ENCODE assay signal across 16 cellular contexts in genomic region chr6:160060221-160060620, GRCh38.
DNase-seq lines count a peak whose midpoint lies in the region; ATAC-seq, FAIRE-seq and TF ChIP-seq lines count a peak whose summit lies in the region.
"Had no signal": no experiment of that assay in that cellular context is flagged by ENCODE, and none has a peak within 500 bp of the region (broad histone marks: within the 10 kb centered on the region; RNA-seq: fewer than 3 reads in every experiment).

No MANE protein-coding gene starts in this region.

- DNase-seq in HepG2 (ENCODE audit: low spot score) (no peak), right lobe of liver (no peak), endothelial cell (ENCODE audit: low spot score) (no peak), progenitor cell of endocrine pancreas (ENCODE audit: low spot score, unreplicated experiment) (no peak), endodermal cell (no peak)
- DNase-seq: Calu3; CD8-positive, alpha-beta T cell; DMS79 treated with DMSO at 0.1 percent for 48 hours; GF-D8; H9; IMR-90 had no signal

- ATAC-seq in HepG2 (no peak), right lobe of liver (no peak), HG03175 (IDR thresholded peaks at IDR 0.05; ENCODE audit: unreplicated experiment) (no peak)
- ATAC-seq: CD8-positive, alpha-beta T cell had no signal

- POLR2A ChIA-PET in HepG2 (lab: Yijun Ruan, JAX), result no interaction called here

- H3K27me3 Mint-ChIP-seq in endothelial cell (ENCODE audit: unreplicated experiment), result peaks cover 6% of the 10 kb centered on the region
- no peaks in the 10 kb centered on the region for H3K27me3 Mint-ChIP-seq in progenitor cell of endocrine pancreas
- no peaks in the 10 kb centered on the region for H3K27me3 Mint-ChIP-seq in endodermal cell (ENCODE audit: insufficient read depth)
- H3K27me3 Mint-ChIP-seq: B cell had no signal

- H4K20me1 ChIP-seq in HepG2 (ENCODE audit: insufficient read depth, low read length), result no peaks in the 10 kb centered on the region

- H3K36me3 Mint-ChIP-seq in endothelial cell (ENCODE audit: low read depth, unreplicated experiment), result peaks cover 66% of the 10 kb centered on the region
- peaks cover 36% of the 10 kb centered on the region for H3K36me3 Mint-ChIP-seq in progenitor cell of endocrine pancreas (ENCODE audit: insufficient read depth)
- H3K36me3 Mint-ChIP-seq in endodermal cell (ENCODE audit: low read depth), result peaks cover 72% of the 10 kb centered on the region

- no TSS peak for BruUV-seq in HepG2 (replicated peaks; lab: Mats Ljungman, UMichigan)

- no peaks in the 10 kb centered on the region for H3K9me3 ChIP-seq in HepG2 (ENCODE audit: low read length)
- H3K9me3 ChIP-seq in right lobe of liver, result no peaks in the 10 kb centered on the region
- H3K9me3 ChIP-seq in endodermal cell (ENCODE audit: control insufficient read depth, low read length), result no peaks in the 10 kb centered on the region
- H3K9me3 ChIP-seq: BLaER1 treated with 17β-estradiol and CSF1 and Interleukin-3, amounts not matched to agents 10 nM and 100 nM had no signal

- 99% methylated on average over 11 of the region's 11 CpGs for WGBS in HepG2 (ENCODE audit: low lambda C conversion rate)
- WGBS in right lobe of liver (ENCODE audit: insufficient coverage, low coverage, low lambda C conversion rate, missing lambda C conversion rate), result 94% methylated on average over 3 of the region's 11 CpGs
- 96 to 97% methylated on average over 11 of the region's 11 CpGs for WGBS in endodermal cell (ENCODE audit: insufficient coverage in 1 of 2, insufficient read length in 1 of 2), 2 experiments

- H3K9ac ChIP-seq in HepG2 (ENCODE audit: insufficient read depth, low read depth, low read length) (no peak overlapping the region), endodermal cell (ENCODE audit: extremely low read depth, low read length, poor library complexity, severe bottlenecking) (no peak overlapping the region)
- H3K9ac ChIP-seq: BLaER1 treated with 17β-estradiol and CSF1 and Interleukin-3, amounts not matched to agents 10 nM and 100 nM had no signal

- TF ChIP-seq POLR2A in HepG2 (IDR thresholded peaks at IDR 0.05; ENCODE audit: insufficient read depth in 1 of 2, low read depth in 2 of 2, low read length in 2 of 2) (no peak), right lobe of liver (IDR thresholded peaks at IDR 0.05) (no peak)

- no peak overlapping the region for H3K4me2 ChIP-seq in HepG2 (ENCODE audit: low read depth, low read length)
- H3K4me2 ChIP-seq: BLaER1 treated with 17β-estradiol and CSF1 and Interleukin-3, amounts not matched to agents 10 nM and 100 nM had no signal

- H3K27ac ChIP-seq in HepG2 (ENCODE audit: extremely low read length, insufficient read depth, low read length), result no peak overlapping the region
- peak overlapping the region in 1 of 3 donors; percentile 5 for H3K27ac ChIP-seq in right lobe of liver
- no peak overlapping the region for H3K27ac ChIP-seq in endodermal cell (ENCODE audit: low read depth, low read length)
- H3K27ac ChIP-seq: BLaER1 treated with 17β-estradiol and CSF1 and Interleukin-3, amounts not matched to agents 10 nM and 100 nM; HL-60 had no signal

- H3K4me3 Mint-ChIP-seq in endothelial cell (ENCODE audit: unreplicated experiment) (peak overlapping the region; percentile 19), progenitor cell of endocrine pancreas (ENCODE audit: low read depth) (no peak overlapping the region), endodermal cell (no peak overlapping the region)
- H3K4me3 Mint-ChIP-seq: B cell; CD8-positive, alpha-beta T cell; H9 had no signal

- TF ChIP-seq EP300 in HepG2 (IDR thresholded peaks at IDR 0.05; ENCODE audit: low read depth in 2 of 2, low read length in 2 of 2), result no peak
- TF ChIP-seq EP300 in HepG2 (CRISPR knock-in tag; IDR thresholded peaks at IDR 0.05; ENCODE audit: borderline replicate concordance), result no peak

- no peaks in the 10 kb centered on the region for H3K4me1 Mint-ChIP-seq in endothelial cell (ENCODE audit: unreplicated experiment)
- no peaks in the 10 kb centered on the region for H3K4me1 Mint-ChIP-seq in progenitor cell of endocrine pancreas (ENCODE audit: low read depth)
- H3K4me1 Mint-ChIP-seq in endodermal cell, result no peaks in the 10 kb centered on the region
- H3K4me1 Mint-ChIP-seq: B cell, H9 had no signal

- H3K36me3 ChIP-seq in HepG2 (replicated peaks in 1 of 2; ENCODE audit: control insufficient read depth in 1 of 2, insufficient read depth in 2 of 2, low read length in 2 of 2), result peaks cover 70 to 95% of the 10 kb centered on the region in 2 experiments
- H3K36me3 ChIP-seq in right lobe of liver, result peaks cover 0 to 86% (median 24%) of the 10 kb centered on the region in 4 donors
- H3K36me3 ChIP-seq in endodermal cell (ENCODE audit: control insufficient read depth, insufficient read depth, low read length), result peaks cover 95% of the 10 kb centered on the region

- no peaks in the 10 kb centered on the region for H3K79me2 ChIP-seq in HepG2 (ENCODE audit: insufficient read depth, low read length)

- H3K4me3 ChIP-seq in HepG2 (replicated peaks in 1 of 3; ENCODE audit: insufficient read depth in 1 of 3, low read depth in 2 of 3, low read length in 3 of 3) (no peak overlapping the region), right lobe of liver (no peak overlapping the region), endodermal cell (ENCODE audit: low read length) (no peak overlapping the region)
- H3K4me3 ChIP-seq: BLaER1 treated with 17β-estradiol and CSF1 and Interleukin-3, amounts not matched to agents 10 nM and 100 nM had no signal

- H3K4me1 ChIP-seq in HepG2 (ENCODE audit: insufficient read depth, low read length) (peaks cover 25% of the 10 kb centered on the region), right lobe of liver (peaks cover 0 to 37% (median 12%) of the 10 kb centered on the region in 4 donors), endodermal cell (ENCODE audit: control insufficient read depth, insufficient read depth, low read length) (no peaks in the 10 kb centered on the region)

- intact Hi-C loops in HepG2 (cut with micrococcal nuclease; ENCODE audit: unreplicated experiment) (no loop called here), right lobe of liver (cut with DNase I) (no loop called here)

- no peak overlapping the region for H2AFZ ChIP-seq in HepG2 (ENCODE audit: low read length)

- H3K27ac Mint-ChIP-seq in endothelial cell (ENCODE audit: unreplicated experiment) (no peak overlapping the region), progenitor cell of endocrine pancreas (peak overlapping the region; percentile 41), endodermal cell (no peak overlapping the region)
- H3K27ac Mint-ChIP-seq: B cell; CD8-positive, alpha-beta T cell; H9 had no signal

- H3K27me3 ChIP-seq in HepG2 (ENCODE audit: control insufficient read depth in 1 of 2, insufficient read depth in 2 of 2, low read length in 2 of 2) (no peaks in the 10 kb centered on the region), right lobe of liver (no peaks in the 10 kb centered on the region), endodermal cell (ENCODE audit: control insufficient read depth, insufficient read depth, low read length, poor library complexity, severe bottlenecking) (no peaks in the 10 kb centered on the region)
- H3K27me3 ChIP-seq: BLaER1 treated with 17β-estradiol and CSF1 and Interleukin-3, amounts not matched to agents 10 nM and 100 nM had no signal

- CTCF ChIA-PET in HepG2 (lab: Yijun Ruan, JAX; ENCODE audit: low intra/inter-chr PET ratio, low total read pairs), result no interaction called here

- in situ Hi-C loops in HepG2 (cut with HindIII; ENCODE audit: extremely low pct_ligation_motif_present, low pct_unique_long_range_greater_than_20kb), result no loop called here

- no peak for FAIRE-seq in HepG2 (lab: Jason Lieb, UNC)
- FAIRE-seq: H1 had no signal

- no peaks in the 10 kb centered on the region for H3K9me3 Mint-ChIP-seq in endothelial cell (ENCODE audit: unreplicated experiment)
- no peaks in the 10 kb centered on the region for H3K9me3 Mint-ChIP-seq in progenitor cell of endocrine pancreas (ENCODE audit: low read depth)
- H3K9me3 Mint-ChIP-seq in endodermal cell, result no peaks in the 10 kb centered on the region
- H3K9me3 Mint-ChIP-seq: CD8-positive, alpha-beta T cell; H9 had no signal

- TF ChIP-seq RAD21 in HepG2 (CRISPR knock-in tag; IDR thresholded peaks at IDR 0.05), result no peak

- no peak for TF ChIP-seq CTCF in HepG2 (CRISPR knock-in tag; IDR thresholded peaks at IDR 0.05)
- TF ChIP-seq CTCF in right lobe of liver (IDR thresholded peaks at IDR 0.05), result no peak
- no peak for TF ChIP-seq CTCF in endothelial cell (IDR thresholded peaks at IDR 0.05; ENCODE audit: unreplicated experiment)
- no peak for TF ChIP-seq CTCF in progenitor cell of endocrine pancreas (IDR thresholded peaks at IDR 0.05; ENCODE audit: unreplicated experiment)
- no peak for TF ChIP-seq CTCF in endodermal cell (conservative IDR thresholded peaks at IDR 0.05)

TF ChIP-seq in HepG2, 621 proteins besides CTCF, POLR2A, EP300 and RAD21 (continues in another document):
- TF ChIP-seq GLI4 (CRISPR knock-in tag; IDR thresholded peaks at IDR 0.05; ENCODE audit: borderline replicate concordance) (no peak), PRPF4 (IDR thresholded peaks at IDR 0.05; ENCODE audit: low read depth, low read length, poor library complexity, severe bottlenecking) (no peak)
